Comparison of ENCODE assay signal across 15 cellular contexts in the genomic region with DNA sequence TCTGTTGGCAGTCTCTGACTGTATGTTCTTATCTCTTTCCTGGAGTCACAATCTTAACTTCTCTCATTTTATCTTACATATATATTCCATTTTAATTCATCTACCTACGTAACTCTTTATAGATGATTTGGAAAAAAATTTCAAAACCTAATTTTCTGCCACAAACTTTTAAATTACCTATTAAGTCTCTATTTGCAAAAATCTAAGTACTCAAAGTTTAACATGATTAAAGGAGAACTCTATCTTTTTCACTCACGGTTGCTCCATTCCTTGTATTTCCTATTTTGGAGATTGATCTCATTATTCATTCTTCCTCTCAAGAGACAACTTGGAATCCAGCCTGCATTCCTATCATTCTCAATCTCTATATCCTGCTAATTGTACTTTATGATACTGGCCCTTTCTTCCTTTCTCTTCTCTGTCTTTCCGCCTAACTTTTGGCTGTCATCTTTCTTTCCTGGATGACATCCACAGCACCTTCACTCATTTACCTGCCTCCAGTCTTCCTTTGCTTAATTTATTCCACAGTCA.
DNase-seq lines count a peak whose midpoint lies in the region; ATAC-seq, FAIRE-seq and TF ChIP-seq lines count a peak whose summit lies in the region.
"Had no signal": no experiment of that assay in that cellular context is flagged by ENCODE, and none has a peak within 500 bp of the region (broad histone marks: within the 10 kb centered on the region; RNA-seq: fewer than 3 reads in every experiment).

No MANE protein-coding gene starts in this region.

- no peak overlapping the region for H3K9ac ChIP-seq in SK-N-SH

- H2AFZ ChIP-seq in SK-N-SH (ENCODE audit: low read depth): peak overlapping the region; percentile 74

- TF ChIP-seq CTCF in SK-N-SH (IDR thresholded peaks at IDR 0.05) (no peak), fibroblast of mammary gland (conservative IDR thresholded peaks at IDR 0.05; ENCODE audit: control insufficient read depth, insufficient read depth, low read depth, low read length) (no peak)

- H3K79me2 ChIP-seq in SK-N-SH (ENCODE audit: insufficient read depth): no peaks in the 10 kb centered on the region

- CTCF ChIA-PET in SK-N-SH (lab: Yijun Ruan, JAX): interaction anchor here (0.6 kb wide), 1 partner anchor 645 kb away, joined by 3 read pairs; no protein-coding TSS in a partner anchor

- H3K27me3 ChIP-seq in SK-N-SH (ENCODE audit: insufficient read depth): no peaks in the 10 kb centered on the region
- H3K27me3 ChIP-seq: adrenal gland, testis had no signal

- peaks cover 3 to 19% of the 10 kb centered on the region in 2 experiments; a peak in 3 of 4 replicates for H3K4me1 ChIP-seq in SK-N-SH (ENCODE audit: control insufficient read depth in 1 of 2, insufficient read depth in 2 of 2, low read depth in 1 of 2, low read length in 1 of 2)

- H3K9me2 ChIP-seq in SK-N-SH: no peaks in the 10 kb centered on the region

- H3K27ac ChIP-seq in SK-N-SH (ENCODE audit: low read depth in 2 of 2, low read length in 1 of 2): peak overlapping the region; percentile 53 to 86; a peak in 3 of 4 replicates
- H3K27ac ChIP-seq: adrenal gland, testis had no signal

- H3K36me3 ChIP-seq in SK-N-SH (replicated peaks in 1 of 2; ENCODE audit: control insufficient read depth in 1 of 2, insufficient read depth in 2 of 2, low read length in 1 of 2): no peaks in the 10 kb centered on the region
- H3K36me3 ChIP-seq: adrenal gland had no signal

- H3F3A ChIP-seq in SK-N-SH (replicated peaks; ENCODE audit: insufficient read depth): peaks cover 15% of the 10 kb centered on the region

- TF ChIP-seq RAD21 in SK-N-SH (IDR thresholded peaks at IDR 0.05; ENCODE audit: low read length): no peak

- no peak for TF ChIP-seq POLR2A in H54 (IDR thresholded peaks at IDR 0.05; ENCODE audit: low read depth, low read length)

- TF ChIP-seq EP300 in SK-N-SH (IDR thresholded peaks at IDR 0.05; ENCODE audit: borderline replicate concordance in 1 of 2, low read depth in 1 of 2, low read length in 1 of 2): peak in 1 of 2 experiments; percentile 82; a peak in 2 of 4 replicates

- DNase-seq in H54 (ENCODE audit: insufficient read length, low spot score): peak; percentile 1
- no peak for DNase-seq in SK-N-SH
- DNase-seq in fibroblast of mammary gland (ENCODE audit: low read depth): peak; percentile 61
- peak; percentile 37 for DNase-seq in pulmonary artery endothelial cell (ENCODE audit: low read depth, low spot score)
- DNase-seq in NCI-H82 (lab: John Stamatoyannopoulos, UW): no peak
- DNase-seq in stimulated activated naive CD8-positive, alpha-beta T cell treated with anti-CD3 and anti-CD28 coated beads, Interleukin-15, Interleukin-2, amounts not matched to agents 100 U/mL and 50 U/mL, for 24 hours: no peak
- DNase-seq: activated CD4-positive, alpha-beta T cell treated with anti-CD3 and anti-CD28 coated beads for 4 hours; activated T-cell treated with anti-CD3 and anti-CD28 coated beads, Interleukin-2, amount 50 U/mL, for 4 hours; adrenal gland; effector memory CD8-positive, alpha-beta T cell; NCI-H2081; T-cell; testis had no signal

- H3K4me3 ChIP-seq in SK-N-SH (ENCODE audit: low read depth in 2 of 2, low read length in 1 of 2): no peak overlapping the region
- H3K4me3 ChIP-seq in fibroblast of mammary gland (ENCODE audit: control insufficient read depth, low read depth, low read length): no peak overlapping the region
- H3K4me3 ChIP-seq: adrenal gland, testis had no signal

- POLR2A ChIA-PET in SK-N-SH (lab: Yijun Ruan, JAX): no interaction called here

- H3K4me2 ChIP-seq in SK-N-SH: peak overlapping the region; percentile 63; the same call in 1 of the 2 replicates

- ATAC-seq in HG03159 (IDR thresholded peaks at IDR 0.05; ENCODE audit: unreplicated experiment) (no peak), GM18867 (IDR thresholded peaks at IDR 0.05; ENCODE audit: unreplicated experiment) (no peak)
- no peak for ATAC-seq in stimulated activated naive CD8-positive, alpha-beta T cell treated with anti-CD3 and anti-CD28 coated beads, Interleukin-15, Interleukin-2, amounts not matched to agents 100 U/mL and 50 U/mL, for 24 hours
- ATAC-seq: activated T-cell treated with anti-CD3 and anti-CD28 coated beads, Interleukin-2, amount 50 U/mL, for 4 hours; effector memory CD8-positive, alpha-beta T cell; T-cell had no signal

- FAIRE-seq in H54 (lab: Jason Lieb, UNC): peak; percentile 57

- 17% methylated on average over 3 of the region's 3 CpGs for WGBS in SK-N-SH (ENCODE audit: low lambda C conversion rate)

- no peaks in the 10 kb centered on the region for H4K20me1 ChIP-seq in SK-N-SH (ENCODE audit: insufficient read depth)

- no peaks in the 10 kb centered on the region for H3K9me3 ChIP-seq in SK-N-SH
- H3K9me3 ChIP-seq: adrenal gland, testis had no signal

TF ChIP-seq in SK-N-SH, 30 proteins besides CTCF, POLR2A, EP300 and RAD21 (continues in another document):
- TF ChIP-seq RXRA (IDR thresholded peaks at IDR 0.05; ENCODE audit: borderline replicate concordance, low read depth): no peak
- TF ChIP-seq TAF1 (IDR thresholded peaks at IDR 0.05; ENCODE audit: borderline replicate concordance, low read depth, low read length): no peak
- peak; percentile 64; the same call in 1 of the 2 replicates for TF ChIP-seq MEF2A (IDR thresholded peaks at IDR 0.05; ENCODE audit: borderline replicate concordance, low read depth)
- no peak for TF ChIP-seq CHD2 (IDR thresholded peaks at IDR 0.05; ENCODE audit: low read length, partially characterized antibody)
- no peak for TF ChIP-seq RFX5 (IDR thresholded peaks at IDR 0.05; ENCODE audit: low read length)
- TF ChIP-seq, protein P1, sequence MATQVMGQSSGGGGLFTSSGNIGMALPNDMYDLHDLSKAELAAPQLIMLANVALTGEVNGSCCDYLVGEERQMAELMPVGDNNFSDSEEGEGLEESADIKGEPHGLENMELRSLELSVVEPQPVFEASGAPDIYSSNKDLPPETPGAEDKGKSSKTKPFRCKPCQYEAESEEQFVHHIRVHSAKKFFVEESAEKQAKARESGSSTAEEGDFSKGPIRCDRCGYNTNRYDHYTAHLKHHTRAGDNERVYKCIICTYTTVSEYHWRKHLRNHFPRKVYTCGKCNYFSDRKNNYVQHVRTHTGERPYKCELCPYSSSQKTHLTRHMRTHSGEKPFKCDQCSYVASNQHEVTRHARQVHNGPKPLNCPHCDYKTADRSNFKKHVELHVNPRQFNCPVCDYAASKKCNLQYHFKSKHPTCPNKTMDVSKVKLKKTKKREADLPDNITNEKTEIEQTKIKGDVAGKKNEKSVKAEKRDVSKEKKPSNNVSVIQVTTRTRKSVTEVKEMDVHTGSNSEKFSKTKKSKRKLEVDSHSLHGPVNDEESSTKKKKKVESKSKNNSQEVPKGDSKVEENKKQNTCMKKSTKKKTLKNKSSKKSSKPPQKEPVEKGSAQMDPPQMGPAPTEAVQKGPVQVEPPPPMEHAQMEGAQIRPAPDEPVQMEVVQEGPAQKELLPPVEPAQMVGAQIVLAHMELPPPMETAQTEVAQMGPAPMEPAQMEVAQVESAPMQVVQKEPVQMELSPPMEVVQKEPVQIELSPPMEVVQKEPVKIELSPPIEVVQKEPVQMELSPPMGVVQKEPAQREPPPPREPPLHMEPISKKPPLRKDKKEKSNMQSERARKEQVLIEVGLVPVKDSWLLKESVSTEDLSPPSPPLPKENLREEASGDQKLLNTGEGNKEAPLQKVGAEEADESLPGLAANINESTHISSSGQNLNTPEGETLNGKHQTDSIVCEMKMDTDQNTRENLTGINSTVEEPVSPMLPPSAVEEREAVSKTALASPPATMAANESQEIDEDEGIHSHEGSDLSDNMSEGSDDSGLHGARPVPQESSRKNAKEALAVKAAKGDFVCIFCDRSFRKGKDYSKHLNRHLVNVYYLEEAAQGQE (IDR thresholded peaks at IDR 0.05; ENCODE audit: low read depth, low read length): no peak
- TF ChIP-seq, protein P2, sequence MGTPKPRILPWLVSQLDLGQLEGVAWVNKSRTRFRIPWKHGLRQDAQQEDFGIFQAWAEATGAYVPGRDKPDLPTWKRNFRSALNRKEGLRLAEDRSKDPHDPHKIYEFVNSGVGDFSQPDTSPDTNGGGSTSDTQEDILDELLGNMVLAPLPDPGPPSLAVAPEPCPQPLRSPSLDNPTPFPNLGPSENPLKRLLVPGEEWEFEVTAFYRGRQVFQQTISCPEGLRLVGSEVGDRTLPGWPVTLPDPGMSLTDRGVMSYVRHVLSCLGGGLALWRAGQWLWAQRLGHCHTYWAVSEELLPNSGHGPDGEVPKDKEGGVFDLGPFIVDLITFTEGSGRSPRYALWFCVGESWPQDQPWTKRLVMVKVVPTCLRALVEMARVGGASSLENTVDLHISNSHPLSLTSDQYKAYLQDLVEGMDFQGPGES (IDR thresholded peaks at IDR 0.05; ENCODE audit: low read depth, low read length): no peak
- TF ChIP-seq, protein P3, sequence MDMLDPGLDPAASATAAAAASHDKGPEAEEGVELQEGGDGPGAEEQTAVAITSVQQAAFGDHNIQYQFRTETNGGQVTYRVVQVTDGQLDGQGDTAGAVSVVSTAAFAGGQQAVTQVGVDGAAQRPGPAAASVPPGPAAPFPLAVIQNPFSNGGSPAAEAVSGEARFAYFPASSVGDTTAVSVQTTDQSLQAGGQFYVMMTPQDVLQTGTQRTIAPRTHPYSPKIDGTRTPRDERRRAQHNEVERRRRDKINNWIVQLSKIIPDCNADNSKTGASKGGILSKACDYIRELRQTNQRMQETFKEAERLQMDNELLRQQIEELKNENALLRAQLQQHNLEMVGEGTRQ (IDR thresholded peaks at IDR 0.05; ENCODE audit: borderline replicate concordance, low read depth, low read length): no peak
- TF ChIP-seq SIN3A (IDR thresholded peaks at IDR 0.05; ENCODE audit: borderline replicate concordance, low read depth, low read length): no peak
- peak; percentile 62 for TF ChIP-seq TCF12 (IDR thresholded peaks at IDR 0.05)
- no peak for TF ChIP-seq GABPA (IDR thresholded peaks at IDR 0.05; ENCODE audit: low read depth)
- no peak for TF ChIP-seq ELF1 (IDR thresholded peaks at IDR 0.05)
- peak; percentile 17; the same call in 1 of the 2 replicates for TF ChIP-seq POLR2AphosphoS5 (IDR thresholded peaks at IDR 0.05; ENCODE audit: low read depth, low read length)
- no peak for TF ChIP-seq FOSL2 (IDR thresholded peaks at IDR 0.05; ENCODE audit: borderline replicate concordance, low read depth)
- TF ChIP-seq NFIC (IDR thresholded peaks at IDR 0.05; ENCODE audit: borderline replicate concordance): peak; percentile 83
- TF ChIP-seq, protein P4, sequence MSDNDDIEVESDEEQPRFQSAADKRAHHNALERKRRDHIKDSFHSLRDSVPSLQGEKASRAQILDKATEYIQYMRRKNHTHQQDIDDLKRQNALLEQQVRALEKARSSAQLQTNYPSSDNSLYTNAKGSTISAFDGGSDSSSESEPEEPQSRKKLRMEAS (IDR thresholded peaks at IDR 0.05; ENCODE audit: low read depth): 0 out of 2 replicates have a peak, but pooled peaks have one; percentile 30
- TF ChIP-seq FOXM1 (IDR thresholded peaks at IDR 0.05; ENCODE audit: low read depth): no peak
- no peak for TF ChIP-seq FOXJ3 (CRISPR knock-in tag; IDR thresholded peaks at IDR 0.05)
- TF ChIP-seq YY1 (IDR thresholded peaks at IDR 0.05; ENCODE audit: low read depth): 0 out of 2 replicates have a peak, but pooled peaks have one; percentile 25
- no peak for TF ChIP-seq RCOR1 (IDR thresholded peaks at IDR 0.05; ENCODE audit: low read length)

Comparison
In these comparisons a context has a peak if more than half of its experiments do, and no peak if none do; other contexts are left out.
1. DNase-seq: peak in H54 (single experiment), fibroblast of mammary gland (single experiment) and pulmonary artery endothelial cell (single experiment); none in SK-N-SH (single experiment), NCI-H82 (single experiment) and stimulated activated naive CD8-positive, alpha-beta T cell treated with anti-CD3 and anti-CD28 coated beads, Interleukin-15, Interleukin-2, amounts not matched to agents 100 U/mL and 50 U/mL, for 24 hours (single experiment).